ENCODE assay signal across 8 cellular contexts in genomic region chr20:54078296-54078695, GRCh38. TPM values are rescaled to one million over a fixed set of nuclear protein-coding genes. Genes with fewer than 3 reads are reported as not detected.
A peak's percentile ranks its signal among the peaks of the same experiment; 100 is the strongest.
DNase-seq lines count a peak whose midpoint lies in the region; ATAC-seq and TF ChIP-seq lines count a peak whose summit lies in the region.
"Had no signal": no experiment of that assay in that cellular context is flagged by ENCODE, and none has a peak within 500 bp of the region (broad histone marks: within the 10 kb centered on the region; RNA-seq: fewer than 3 reads in every experiment).

No MANE protein-coding gene starts in this region.

- no peaks in the 10 kb centered on the region for H3K4me1 ChIP-seq in tibial nerve

- peak overlapping the region in 2 of 3 donors; percentile 54 to 62 for H3K4me3 Mint-ChIP-seq in T-cell

- no peaks in the 10 kb centered on the region for H3K27me3 Mint-ChIP-seq in T-cell

- no peaks in the 10 kb centered on the region for H3K36me3 ChIP-seq in tibial nerve

- no peak overlapping the region for H3K27ac ChIP-seq in tibial nerve

- POLR2A ChIA-PET in T-cell (lab: Charles Lee), result interaction anchor here in 1 of 2 donors (0.6 kb wide), 2 partner anchors 39 to 121 kb away, joined by 7 to 10 read pairs; no protein-coding TSS in a partner anchor

- peak overlapping the region; percentile 89 to 90 for H3K27ac Mint-ChIP-seq in T-cell

- ATAC-seq in GM19035 (IDR thresholded peaks at IDR 0.05; ENCODE audit: unreplicated experiment) (peak; percentile 62), HG02938 (IDR thresholded peaks at IDR 0.05; ENCODE audit: unreplicated experiment) (peak; percentile 74), T-cell (replicated peaks in 1 of 4) (peak; percentile 32 to 79 (median 54))

- H3K4me1 Mint-ChIP-seq in T-cell, result peaks cover 30 to 39% (median 30%) of the 10 kb centered on the region in 3 donors

- DNase-seq in T-cell (peak in 7 of 34 experiments; percentile 1 to 40 (median 15)), foreskin fibroblast (no peak), tibial nerve (ENCODE audit: low spot score in 2 of 2) (no peak), NCI-H345 (lab: John Stamatoyannopoulos, UW) (no peak)
- peak; percentile 8 for DNase-seq in stimulated activated CD4-positive, alpha-beta T cell treated with anti-CD3 and anti-CD28 coated beads, Interleukin-12 subunit alpha, Interleukin-12 subunit beta, amount 100 ng/mL, for 4 hours
- DNase-seq: amygdala had no signal

- no peak for TF ChIP-seq EP300 in tibial nerve (IDR thresholded peaks at IDR 0.05)

- WGBS in tibial nerve, 2 donors, result 48 to 58% methylated on average over 5 of the region's 5 CpGs

- H3K27me3 ChIP-seq in tibial nerve, result no peaks in the 10 kb centered on the region

- H3K9me3 ChIP-seq in tibial nerve, result no peaks in the 10 kb centered on the region

- CTCF ChIA-PET in T-cell (lab: Charles Lee), result interaction anchor here (0.6 to 1.3 kb wide), 3 partner anchors 15 to 375 kb away, joined by 3 to 7 read pairs (median 4); no protein-coding TSS in a partner anchor

- TF ChIP-seq POLR2A in tibial nerve (IDR thresholded peaks at IDR 0.05), result no peak

- no peak overlapping the region for H3K4me3 ChIP-seq in foreskin fibroblast (ENCODE audit: low read depth in 1 of 2, low read length in 2 of 2)
- no peak overlapping the region for H3K4me3 ChIP-seq in tibial nerve

- H3K9me3 Mint-ChIP-seq in T-cell, result no peaks in the 10 kb centered on the region

- H3K36me3 Mint-ChIP-seq in T-cell, result no peaks in the 10 kb centered on the region

- TF ChIP-seq CTCF in foreskin fibroblast (IDR thresholded peaks at IDR 0.05; ENCODE audit: low read depth, low read length), result no peak
- no peak for TF ChIP-seq CTCF in tibial nerve (IDR thresholded peaks at IDR 0.05)

RNA-seq across cellular contexts. Expression of gene BCAS1, which starts 7.9 kb away (rescaled TPM):
- total RNA-seq in T-cell (under 1 TPM in 4 of 5 donors, not detected in 1; 0.26 to 0.76 (median 0.51) TPM), tibial nerve (10 to 100 TPM; 34.8 to 59.6 (median 47.1) TPM)

Comparison
In these comparisons a context has a peak if more than half of its experiments do, and no peak if none do; other contexts are left out.
1. RNA of gene BCAS1, which starts 7.9 kb away (total RNA-seq): 34.8 to 59.6 TPM in tibial nerve; 0.26 to 0.76 TPM in T-cell; every median in the first group is over 10 times any median in the second.
2. Peak in every context shown above with its lines, with median percentiles within 50 percentile points of each other: ATAC-seq.